ENCODE assay signal across 24 cellular contexts in the genomic region with DNA sequence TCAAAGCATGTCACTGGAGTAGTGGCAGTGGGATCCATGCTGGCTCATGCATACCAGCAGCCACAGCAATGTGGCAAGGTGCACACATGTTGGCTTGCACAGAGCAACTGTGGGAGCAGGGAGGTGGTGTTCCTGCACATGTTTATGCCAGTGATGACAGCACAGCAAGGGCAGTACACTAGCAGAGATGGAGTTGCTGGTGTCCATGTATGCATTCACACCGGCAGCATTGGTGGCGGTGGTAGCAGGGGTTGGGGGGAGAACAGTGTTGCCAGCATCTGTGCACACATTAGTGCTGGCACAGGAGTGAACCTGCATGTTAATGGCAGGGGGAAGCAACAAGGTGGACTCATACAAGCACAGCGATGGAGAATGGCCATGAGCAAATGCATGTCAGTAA.
DNase-seq lines count a peak whose midpoint lies in the region; ATAC-seq, FAIRE-seq and TF ChIP-seq lines count a peak whose summit lies in the region.
"Had no signal": no experiment of that assay in that cellular context is flagged by ENCODE, and none has a peak within 500 bp of the region (broad histone marks: within the 10 kb centered on the region; RNA-seq: fewer than 3 reads in every experiment).

No MANE protein-coding gene starts in this region.

- CTCF ChIA-PET in H1 (lab: Charles Lee; ENCODE audit: partially characterized antibody) = interaction anchor here (0.6 to 0.9 kb wide), 2 partner anchors 9 to 888 kb away, joined by 3 to 4 read pairs; no protein-coding TSS in a partner anchor

- H2AFZ ChIP-seq in H1 (ENCODE audit: low read length) (no peak overlapping the region), neuronal stem cell (ENCODE audit: low read length) (no peak overlapping the region)
- H2AFZ ChIP-seq: GM23338 had no signal

- H3K27ac ChIP-seq in H1 (ENCODE audit: low read depth, low read length) (no peak overlapping the region), neuronal stem cell (replicated peaks; ENCODE audit: low read length) (no peak overlapping the region), Peyer's patch (no peak overlapping the region)
- H3K27ac ChIP-seq: 22Rv1, BLaER1, C4-2B had no signal

- no peak overlapping the region for H3K4me3 Mint-ChIP-seq in stimulated activated naive CD8-positive, alpha-beta T cell treated with anti-CD3 and anti-CD28 coated beads, Interleukin-15, amount 100 ng/mL, for 72 hours
- no peak overlapping the region for H3K4me3 Mint-ChIP-seq in stimulated activated memory B cell treated with anti-CD40 and anti-IgM and Interleukin-4, amounts not matched to agents 10 μg/mL and 1 μg/mL and 100 μg/mL, for 72 hours
- H3K4me3 Mint-ChIP-seq: B cell; CD4-positive, CD25-positive, alpha-beta regulatory T cell; CD8-positive, alpha-beta T cell; GM23338; HFFc6 had no signal

- H3K18ac ChIP-seq in H1 (ENCODE audit: extremely low read depth, low read length) = no peak overlapping the region
- peak overlapping the region; percentile 81 for H3K18ac ChIP-seq in neuronal stem cell (ENCODE audit: low read length)

- no peak overlapping the region for H4K5ac ChIP-seq in H1 (ENCODE audit: insufficient read length, low read depth, low read length)

- peaks cover 4 to 13% of the 10 kb centered on the region in 2 donors for H3K9me3 Mint-ChIP-seq in stimulated activated naive CD8-positive, alpha-beta T cell treated with anti-CD3 and anti-CD28 coated beads, Interleukin-15, amount 100 ng/mL, for 72 hours
- no peaks in the 10 kb centered on the region for H3K9me3 Mint-ChIP-seq in stimulated activated memory B cell treated with anti-CD40 and anti-IgM and Interleukin-4, amounts not matched to agents 10 μg/mL and 1 μg/mL and 100 μg/mL, for 72 hours
- H3K9me3 Mint-ChIP-seq: GM23338, HFFc6 had no signal

- no peak overlapping the region for H3K14ac ChIP-seq in H1 (ENCODE audit: insufficient read length)
- peak overlapping the region; percentile 63 for H3K14ac ChIP-seq in neuronal stem cell (ENCODE audit: low read length)

- no peak overlapping the region for H3K4me2 ChIP-seq in H1 (ENCODE audit: insufficient read depth in 1 of 2, low read depth in 2 of 2, low read length in 2 of 2)
- H3K4me2 ChIP-seq in neuronal stem cell (ENCODE audit: insufficient read depth, low read length, poor library complexity, severe bottlenecking) = no peak overlapping the region
- H3K4me2 ChIP-seq: BLaER1, GM23338 had no signal

- H2BK12ac ChIP-seq in H1 (ENCODE audit: low read depth, low read length) = no peak overlapping the region
- peak overlapping the region; percentile 36 for H2BK12ac ChIP-seq in neuronal stem cell (ENCODE audit: low read length)

- no peaks in the 10 kb centered on the region for H3K27me3 ChIP-seq in H1 (replicated peaks in 1 of 4; ENCODE audit: control insufficient read depth in 3 of 4, extremely low read depth in 1 of 4, insufficient read depth in 3 of 4, low read length in 3 of 4)
- H3K27me3 ChIP-seq in neuronal stem cell (ENCODE audit: control insufficient read depth in 3 of 3, insufficient read depth in 3 of 3, low read depth in 1 of 3, low read length in 3 of 3) = no peaks in the 10 kb centered on the region
- no peaks in the 10 kb centered on the region for H3K27me3 ChIP-seq in Peyer's patch
- H3K27me3 ChIP-seq: BLaER1 had no signal

- no peak overlapping the region for H2BK20ac ChIP-seq in H1 (ENCODE audit: low read length)

- H3K27ac Mint-ChIP-seq in stimulated activated naive CD8-positive, alpha-beta T cell treated with anti-CD3 and anti-CD28 coated beads, Interleukin-15, amount 100 ng/mL, for 72 hours = no peak overlapping the region
- H3K27ac Mint-ChIP-seq in stimulated activated memory B cell treated with anti-CD40 and anti-IgM and Interleukin-4, amounts not matched to agents 10 μg/mL and 1 μg/mL and 100 μg/mL, for 72 hours = no peak overlapping the region
- H3K27ac Mint-ChIP-seq: B cell; CD4-positive, CD25-positive, alpha-beta regulatory T cell; CD8-positive, alpha-beta T cell; GM23338; HFFc6 had no signal

- no peaks in the 10 kb centered on the region for H3K4me1 Mint-ChIP-seq in stimulated activated naive CD8-positive, alpha-beta T cell treated with anti-CD3 and anti-CD28 coated beads, Interleukin-15, amount 100 ng/mL, for 72 hours
- H3K4me1 Mint-ChIP-seq in stimulated activated memory B cell treated with anti-CD40 and anti-IgM and Interleukin-4, amounts not matched to agents 10 μg/mL and 1 μg/mL and 100 μg/mL, for 72 hours = no peaks in the 10 kb centered on the region
- H3K4me1 Mint-ChIP-seq: B cell; CD4-positive, CD25-positive, alpha-beta regulatory T cell; GM23338 had no signal

- intact Hi-C loops in left cardiac atrium (cut with DNase I) = no loop called here

- no peak for TF ChIP-seq EP300 in H1 (IDR thresholded peaks at IDR 0.05; ENCODE audit: borderline replicate concordance in 1 of 2, low read depth in 2 of 2, low read length in 2 of 2)

- ATAC-seq in stimulated activated naive CD8-positive, alpha-beta T cell treated with anti-CD3 and anti-CD28 coated beads, Interleukin-15, amount 100 ng/mL, for 72 hours = peak; percentile 20
- no peak for ATAC-seq in stimulated activated naive CD8-positive, alpha-beta T cell treated with anti-CD3 and anti-CD28 coated beads, Interleukin-15, Interleukin-2, amounts not matched to agents 100 U/mL and 50 U/mL, for 24 hours
- ATAC-seq in stimulated activated memory B cell treated with anti-CD40 and anti-IgM and Interleukin-4, amounts not matched to agents 10 μg/mL and 1 μg/mL and 100 μg/mL, for 72 hours = peak; percentile 42
- ATAC-seq in left cardiac atrium = no peak
- no peak for ATAC-seq in GM19023 (IDR thresholded peaks at IDR 0.05; ENCODE audit: unreplicated experiment)
- ATAC-seq: CD8-positive, alpha-beta T cell; GM23338 had no signal

- no peaks in the 10 kb centered on the region for H3K79me2 ChIP-seq in H1 (ENCODE audit: control insufficient read depth in 1 of 2, insufficient read depth in 2 of 2, low read length in 2 of 2)

- H4K8ac ChIP-seq in H1 (ENCODE audit: extremely low read depth, insufficient read depth, low read length) = no peak overlapping the region
- H4K8ac ChIP-seq in neuronal stem cell (ENCODE audit: low read depth, low read length) = no peak overlapping the region

- no peaks in the 10 kb centered on the region for H3K36me3 Mint-ChIP-seq in stimulated activated memory B cell treated with anti-CD40 and anti-IgM and Interleukin-4, amounts not matched to agents 10 μg/mL and 1 μg/mL and 100 μg/mL, for 72 hours
- H3K36me3 Mint-ChIP-seq: CD4-positive, CD25-positive, alpha-beta regulatory T cell; CD8-positive, alpha-beta T cell had no signal

- H2AK5ac ChIP-seq in H1 (ENCODE audit: low read depth, low read length) (no peak overlapping the region), neuronal stem cell (ENCODE audit: low read depth, low read length) (no peak overlapping the region)

- no peak for TF ChIP-seq POLR2A in H1 (IDR thresholded peaks at IDR 0.05; ENCODE audit: control extremely low read depth in 1 of 2, low read depth in 2 of 2, low read length in 2 of 2)
- TF ChIP-seq POLR2A in Peyer's patch (IDR thresholded peaks at IDR 0.05) = no peak

- H3K4me3 ChIP-seq in H1 (ENCODE audit: extremely low read depth in 1 of 4, insufficient read depth in 2 of 4, low read depth in 3 of 4, low read length in 4 of 4) (no peak overlapping the region), neuronal stem cell (ENCODE audit: low read length in 2 of 2) (no peak overlapping the region), Peyer's patch (no peak overlapping the region)
- H3K4me3 ChIP-seq: BLaER1, GM23338, HAP-1 had no signal

- H3K9me3 ChIP-seq in H1 (ENCODE audit: insufficient read depth in 2 of 2, low read depth in 1 of 2, low read length in 1 of 2) (no peaks in the 10 kb centered on the region), neuronal stem cell (replicated peaks in 1 of 2; ENCODE audit: control insufficient read depth in 2 of 2, insufficient read depth in 1 of 2, low read depth in 1 of 2, low read length in 2 of 2) (peaks cover 2 to 9% of the 10 kb centered on the region in 2 donors), Peyer's patch (no peaks in the 10 kb centered on the region)
- H3K9me3 ChIP-seq: HAP-1 had no signal

- 94% methylated on average over 3 of the region's 3 CpGs; no CpG with 5 or more reads in 1 of the 2 experiments for WGBS in H1 (ENCODE audit: extremely low coverage in 1 of 2, insufficient coverage in 1 of 2, insufficient read length in 1 of 2, insufficient replicate concordance in 2 of 2, low coverage in 1 of 2, low lambda C conversion rate in 2 of 2, missing lambda C conversion rate in 1 of 2), 2 experiments
- no CpG with 5 or more reads among the region's 3 CpGs for WGBS in neuronal stem cell (ENCODE audit: extremely low coverage in 2 of 2, insufficient read length in 2 of 2, insufficient replicate concordance in 1 of 2), 2 donors

- H3K9ac ChIP-seq in H1 (replicated peaks in 1 of 4; ENCODE audit: extremely low read depth in 1 of 4, low read depth in 3 of 4, low read length in 3 of 4) (peak overlapping the region in 1 of 4 experiments; percentile 10; a peak in 1 of 7 replicates), neuronal stem cell (ENCODE audit: low read depth, low read length, poor library complexity) (no peak overlapping the region)
- H3K9ac ChIP-seq: BLaER1 had no signal

- DNase-seq in stimulated activated naive CD8-positive, alpha-beta T cell treated with anti-CD3 and anti-CD28 coated beads, Interleukin-15, amount 100 ng/mL, for 72 hours = no peak
- DNase-seq in stimulated activated naive CD8-positive, alpha-beta T cell treated with anti-CD3 and anti-CD28 coated beads, Interleukin-15, Interleukin-2, amounts not matched to agents 100 U/mL and 50 U/mL, for 24 hours = no peak
- DNase-seq in H1 (ENCODE audit: low read depth in 1 of 2, low spot score in 2 of 2) (no peak), neuronal stem cell (ENCODE audit: low spot score) (no peak), left cardiac atrium (no peak), Peyer's patch (no peak)
- DNase-seq: Caco-2; CD4-positive, CD25-positive, alpha-beta regulatory T cell; CD8-positive, alpha-beta T cell; DMS153; DND-41; HFFc6 had no signal

- no peak for FAIRE-seq in H1 (lab: Jason Lieb, UNC)
- FAIRE-seq: A204.1, G401.6, GM12892, H54 had no signal

- no peak overlapping the region for H3K56ac ChIP-seq in H1 (replicated peaks; ENCODE audit: insufficient read length, low read depth, low read length)

- POLR2A ChIA-PET in H1 (lab: Charles Lee; ENCODE audit: partially characterized antibody) = no interaction called here

- H4K20me1 ChIP-seq in H1 (replicated peaks in 1 of 2; ENCODE audit: control insufficient read depth in 1 of 2, insufficient read depth in 2 of 2, low read length in 2 of 2) = no peaks in the 10 kb centered on the region
- H4K20me1 ChIP-seq: BLaER1 had no signal

- no peaks in the 10 kb centered on the region for H3K23me2 ChIP-seq in H1 (ENCODE audit: low read depth, low read length)

- H3K36me3 ChIP-seq in H1 (ENCODE audit: control insufficient read depth in 2 of 4, insufficient read depth in 4 of 4, low read length in 3 of 4) = no peaks in the 10 kb centered on the region
- H3K36me3 ChIP-seq in neuronal stem cell (replicated peaks in 1 of 2; ENCODE audit: control insufficient read depth in 2 of 2, insufficient read depth in 2 of 2, low read length in 2 of 2) = no peaks in the 10 kb centered on the region
- H3K36me3 ChIP-seq in Peyer's patch = no peaks in the 10 kb centered on the region
- H3K36me3 ChIP-seq: BLaER1, HAP-1 had no signal

- H2BK15ac ChIP-seq in H1 (ENCODE audit: low read length) (no peak overlapping the region), neuronal stem cell (ENCODE audit: low read length) (no peak overlapping the region)

- no peaks in the 10 kb centered on the region for H3K27me3 Mint-ChIP-seq in stimulated activated naive CD8-positive, alpha-beta T cell treated with anti-CD3 and anti-CD28 coated beads, Interleukin-15, amount 100 ng/mL, for 72 hours
- peaks cover 9% of the 10 kb centered on the region for H3K27me3 Mint-ChIP-seq in stimulated activated memory B cell treated with anti-CD40 and anti-IgM and Interleukin-4, amounts not matched to agents 10 μg/mL and 1 μg/mL and 100 μg/mL, for 72 hours
- H3K27me3 Mint-ChIP-seq: B cell; CD4-positive, CD25-positive, alpha-beta regulatory T cell had no signal

- TF ChIP-seq RAD21 in H1 (IDR thresholded peaks at IDR 0.05 in 1 of 2, conservative IDR thresholded peaks at IDR 0.05 in 1 of 2; ENCODE audit: low read depth in 2 of 2, low read length in 2 of 2) = no peak

- H2BK120ac ChIP-seq in H1 (replicated peaks; ENCODE audit: low read depth, low read length) = peak overlapping the region; percentile 13
- no peak overlapping the region for H2BK120ac ChIP-seq in neuronal stem cell (ENCODE audit: low read depth, low read length)

- H2BK5ac ChIP-seq in H1 (ENCODE audit: low read depth, low read length) (no peak overlapping the region), neuronal stem cell (ENCODE audit: low read length) (no peak overlapping the region)

- H3K23ac ChIP-seq in H1 (ENCODE audit: insufficient read length) (no peak overlapping the region), neuronal stem cell (ENCODE audit: low read depth, low read length, poor library complexity) (peak overlapping the region; percentile 75)

- H3K79me1 ChIP-seq in H1 (ENCODE audit: low read depth, low read length) = no peaks in the 10 kb centered on the region
- no peaks in the 10 kb centered on the region for H3K79me1 ChIP-seq in neuronal stem cell (ENCODE audit: low read depth, low read length)

- H4K91ac ChIP-seq in H1 (replicated peaks; ENCODE audit: insufficient read length, low read length) (no peak overlapping the region), neuronal stem cell (ENCODE audit: low read depth, low read length, poor library complexity) (no peak overlapping the region)

- H3K4me1 ChIP-seq in H1 (replicated peaks in 1 of 4; ENCODE audit: control insufficient read depth in 3 of 4, insufficient read depth in 4 of 4, low read length in 3 of 4) (no peaks in the 10 kb centered on the region), neuronal stem cell (ENCODE audit: control insufficient read depth in 2 of 2, insufficient read depth in 1 of 2, low read depth in 1 of 2, low read length in 2 of 2) (no peaks in the 10 kb centered on the region), Peyer's patch (no peaks in the 10 kb centered on the region)
- H3K4me1 ChIP-seq: BLaER1, Caco-2 had no signal

- TF ChIP-seq CTCF in H1 (IDR thresholded peaks at IDR 0.05; ENCODE audit: control extremely low read depth in 1 of 3, insufficient read depth in 1 of 3, low read depth in 1 of 3, low read length in 3 of 3) (no peak), Peyer's patch (IDR thresholded peaks at IDR 0.05) (no peak)

- H3K4ac ChIP-seq in H1 (replicated peaks; ENCODE audit: insufficient read length, low read depth, low read length) = no peak overlapping the region
- no peak overlapping the region for H3K4ac ChIP-seq in neuronal stem cell (ENCODE audit: low read length)

Comparison
In these comparisons a context has a peak if more than half of its experiments do, and no peak if none do; other contexts are left out.
1. ATAC-seq: peak in stimulated activated naive CD8-positive, alpha-beta T cell treated with anti-CD3 and anti-CD28 coated beads, Interleukin-15, amount 100 ng/mL, for 72 hours (single experiment) and stimulated activated memory B cell treated with anti-CD40 and anti-IgM and Interleukin-4, amounts not matched to agents 10 μg/mL and 1 μg/mL and 100 μg/mL, for 72 hours (single experiment); none in stimulated activated naive CD8-positive, alpha-beta T cell treated with anti-CD3 and anti-CD28 coated beads, Interleukin-15, Interleukin-2, amounts not matched to agents 100 U/mL and 50 U/mL, for 24 hours (single experiment), left cardiac atrium (0 of 2) and GM19023 (single experiment).